1 cellular context compared by ENCODE assay signal in the genomic region with DNA sequence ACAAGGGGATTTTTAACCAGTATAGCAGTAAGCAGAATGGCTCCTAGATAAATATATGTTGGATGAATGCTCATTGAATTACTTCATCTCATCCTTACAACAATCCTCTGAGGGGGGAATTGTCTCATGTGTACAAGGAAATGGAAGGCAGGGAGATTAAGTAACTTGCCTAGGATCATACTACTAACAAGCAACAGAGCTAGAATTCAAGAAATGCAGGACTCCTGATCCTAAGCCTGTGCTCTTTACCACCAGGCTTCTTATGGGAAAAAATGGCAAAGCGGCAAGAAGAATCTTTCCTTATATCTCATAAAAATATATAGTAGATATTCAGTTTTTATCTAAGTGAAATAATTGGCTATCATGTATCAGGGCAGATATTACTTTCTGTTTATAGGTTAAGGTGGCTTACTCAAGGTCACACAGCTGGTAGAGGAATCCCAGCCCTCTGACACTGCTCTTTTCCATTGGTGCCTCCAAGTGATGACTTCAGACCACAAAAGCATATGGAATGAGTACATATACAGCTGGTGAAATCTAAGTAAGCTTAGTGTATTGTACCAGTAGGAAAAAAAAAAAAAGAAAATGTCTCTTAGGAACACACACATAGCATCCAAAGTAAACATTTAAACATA.
TF ChIP-seq lines count a peak whose summit lies in the region.

No MANE protein-coding gene starts in this region.

TF ChIP-seq in GM23338, 12 proteins besides CTCF, POLR2A, EP300 and RAD21 (continued from another document):
- TF ChIP-seq, protein P1, sequence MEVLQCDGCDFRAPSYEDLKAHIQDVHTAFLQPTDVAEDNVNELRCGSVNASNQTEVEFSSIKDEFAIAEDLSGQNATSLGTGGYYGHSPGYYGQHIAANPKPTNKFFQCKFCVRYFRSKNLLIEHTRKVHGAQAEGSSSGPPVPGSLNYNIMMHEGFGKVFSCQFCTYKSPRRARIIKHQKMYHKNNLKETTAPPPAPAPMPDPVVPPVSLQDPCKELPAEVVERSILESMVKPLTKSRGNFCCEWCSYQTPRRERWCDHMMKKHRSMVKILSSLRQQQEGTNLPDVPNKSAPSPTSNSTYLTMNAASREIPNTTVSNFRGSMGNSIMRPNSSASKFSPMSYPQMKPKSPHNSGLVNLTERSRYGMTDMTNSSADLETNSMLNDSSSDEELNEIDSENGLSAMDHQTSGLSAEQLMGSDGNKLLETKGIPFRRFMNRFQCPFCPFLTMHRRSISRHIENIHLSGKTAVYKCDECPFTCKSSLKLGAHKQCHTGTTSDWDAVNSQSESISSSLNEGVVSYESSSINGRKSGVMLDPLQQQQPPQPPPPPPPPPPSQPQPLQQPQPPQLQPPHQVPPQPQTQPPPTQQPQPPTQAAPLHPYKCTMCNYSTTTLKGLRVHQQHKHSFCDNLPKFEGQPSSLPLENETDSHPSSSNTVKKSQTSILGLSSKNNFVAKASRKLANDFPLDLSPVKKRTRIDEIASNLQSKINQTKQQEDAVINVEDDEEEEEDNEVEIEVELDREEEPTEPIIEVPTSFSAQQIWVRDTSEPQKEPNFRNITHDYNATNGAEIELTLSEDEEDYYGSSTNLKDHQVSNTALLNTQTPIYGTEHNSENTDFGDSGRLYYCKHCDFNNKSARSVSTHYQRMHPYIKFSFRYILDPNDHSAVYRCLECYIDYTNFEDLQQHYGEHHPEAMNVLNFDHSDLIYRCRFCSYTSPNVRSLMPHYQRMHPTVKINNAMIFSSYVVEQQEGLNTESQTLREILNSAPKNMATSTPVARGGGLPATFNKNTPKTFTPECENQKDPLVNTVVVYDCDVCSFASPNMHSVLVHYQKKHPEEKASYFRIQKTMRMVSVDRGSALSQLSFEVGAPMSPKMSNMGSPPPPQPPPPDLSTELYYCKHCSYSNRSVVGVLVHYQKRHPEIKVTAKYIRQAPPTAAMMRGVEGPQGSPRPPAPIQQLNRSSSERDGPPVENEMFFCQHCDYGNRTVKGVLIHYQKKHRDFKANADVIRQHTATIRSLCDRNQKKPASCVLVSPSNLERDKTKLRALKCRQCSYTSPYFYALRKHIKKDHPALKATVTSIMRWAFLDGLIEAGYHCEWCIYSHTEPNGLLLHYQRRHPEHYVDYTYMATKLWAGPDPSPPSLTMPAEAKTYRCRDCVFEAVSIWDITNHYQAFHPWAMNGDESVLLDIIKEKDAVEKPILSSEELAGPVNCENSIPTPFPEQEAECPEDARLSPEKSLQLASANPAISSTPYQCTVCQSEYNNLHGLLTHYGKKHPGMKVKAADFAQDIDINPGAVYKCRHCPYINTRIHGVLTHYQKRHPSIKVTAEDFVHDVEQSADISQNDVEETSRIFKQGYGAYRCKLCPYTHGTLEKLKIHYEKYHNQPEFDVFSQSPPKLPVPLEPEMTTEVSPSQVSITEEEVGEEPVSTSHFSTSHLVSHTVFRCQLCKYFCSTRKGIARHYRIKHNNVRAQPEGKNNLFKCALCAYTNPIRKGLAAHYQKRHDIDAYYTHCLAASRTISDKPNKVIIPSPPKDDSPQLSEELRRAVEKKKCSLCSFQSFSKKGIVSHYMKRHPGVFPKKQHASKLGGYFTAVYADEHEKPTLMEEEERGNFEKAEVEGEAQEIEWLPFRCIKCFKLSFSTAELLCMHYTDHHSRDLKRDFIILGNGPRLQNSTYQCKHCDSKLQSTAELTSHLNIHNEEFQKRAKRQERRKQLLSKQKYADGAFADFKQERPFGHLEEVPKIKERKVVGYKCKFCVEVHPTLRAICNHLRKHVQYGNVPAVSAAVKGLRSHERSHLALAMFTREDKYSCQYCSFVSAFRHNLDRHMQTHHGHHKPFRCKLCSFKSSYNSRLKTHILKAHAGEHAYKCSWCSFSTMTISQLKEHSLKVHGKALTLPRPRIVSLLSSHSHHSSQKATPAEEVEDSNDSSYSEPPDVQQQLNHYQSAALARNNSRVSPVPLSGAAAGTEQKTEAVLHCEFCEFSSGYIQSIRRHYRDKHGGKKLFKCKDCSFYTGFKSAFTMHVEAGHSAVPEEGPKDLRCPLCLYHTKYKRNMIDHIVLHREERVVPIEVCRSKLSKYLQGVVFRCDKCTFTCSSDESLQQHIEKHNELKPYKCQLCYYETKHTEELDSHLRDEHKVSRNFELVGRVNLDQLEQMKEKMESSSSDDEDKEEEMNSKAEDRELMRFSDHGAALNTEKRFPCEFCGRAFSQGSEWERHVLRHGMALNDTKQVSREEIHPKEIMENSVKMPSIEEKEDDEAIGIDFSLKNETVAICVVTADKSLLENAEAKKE (CRISPR knock-in tag; IDR thresholded peaks at IDR 0.05), result no peak
- no peak for TF ChIP-seq STAT1 (IDR thresholded peaks at IDR 0.05; ENCODE audit: unreplicated experiment)
- TF ChIP-seq EZH2 (IDR thresholded peaks at IDR 0.05; ENCODE audit: low read depth, unreplicated experiment), result no peak
- TF ChIP-seq NANOG (IDR thresholded peaks at IDR 0.05; ENCODE audit: borderline replicate concordance), result no peak
- no peak for TF ChIP-seq POLR2AphosphoS5 (IDR thresholded peaks at IDR 0.05; ENCODE audit: low read depth)
- no peak for TF ChIP-seq ZNF331 (CRISPR knock-in tag; IDR thresholded peaks at IDR 0.05; ENCODE audit: low read depth)
- no peak for TF ChIP-seq EZH2phosphoT487 (IDR thresholded peaks at IDR 0.05; ENCODE audit: unreplicated experiment)
- TF ChIP-seq, protein P2, sequence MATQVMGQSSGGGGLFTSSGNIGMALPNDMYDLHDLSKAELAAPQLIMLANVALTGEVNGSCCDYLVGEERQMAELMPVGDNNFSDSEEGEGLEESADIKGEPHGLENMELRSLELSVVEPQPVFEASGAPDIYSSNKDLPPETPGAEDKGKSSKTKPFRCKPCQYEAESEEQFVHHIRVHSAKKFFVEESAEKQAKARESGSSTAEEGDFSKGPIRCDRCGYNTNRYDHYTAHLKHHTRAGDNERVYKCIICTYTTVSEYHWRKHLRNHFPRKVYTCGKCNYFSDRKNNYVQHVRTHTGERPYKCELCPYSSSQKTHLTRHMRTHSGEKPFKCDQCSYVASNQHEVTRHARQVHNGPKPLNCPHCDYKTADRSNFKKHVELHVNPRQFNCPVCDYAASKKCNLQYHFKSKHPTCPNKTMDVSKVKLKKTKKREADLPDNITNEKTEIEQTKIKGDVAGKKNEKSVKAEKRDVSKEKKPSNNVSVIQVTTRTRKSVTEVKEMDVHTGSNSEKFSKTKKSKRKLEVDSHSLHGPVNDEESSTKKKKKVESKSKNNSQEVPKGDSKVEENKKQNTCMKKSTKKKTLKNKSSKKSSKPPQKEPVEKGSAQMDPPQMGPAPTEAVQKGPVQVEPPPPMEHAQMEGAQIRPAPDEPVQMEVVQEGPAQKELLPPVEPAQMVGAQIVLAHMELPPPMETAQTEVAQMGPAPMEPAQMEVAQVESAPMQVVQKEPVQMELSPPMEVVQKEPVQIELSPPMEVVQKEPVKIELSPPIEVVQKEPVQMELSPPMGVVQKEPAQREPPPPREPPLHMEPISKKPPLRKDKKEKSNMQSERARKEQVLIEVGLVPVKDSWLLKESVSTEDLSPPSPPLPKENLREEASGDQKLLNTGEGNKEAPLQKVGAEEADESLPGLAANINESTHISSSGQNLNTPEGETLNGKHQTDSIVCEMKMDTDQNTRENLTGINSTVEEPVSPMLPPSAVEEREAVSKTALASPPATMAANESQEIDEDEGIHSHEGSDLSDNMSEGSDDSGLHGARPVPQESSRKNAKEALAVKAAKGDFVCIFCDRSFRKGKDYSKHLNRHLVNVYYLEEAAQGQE (IDR thresholded peaks at IDR 0.05; ENCODE audit: unreplicated experiment), result no peak
